Comparison of ENCODE assay signal across 11 cellular contexts in genomic region chr16:58614860-58615259, GRCh38.
"Had no signal": no experiment of that assay in that cellular context is flagged by ENCODE, and none has a peak within 500 bp of the region (broad histone marks: within the 10 kb centered on the region; RNA-seq: fewer than 3 reads in every experiment).

No MANE protein-coding gene starts in this region.

- H3K4me3 Mint-ChIP-seq: memory B cell had no signal

- ATAC-seq: left lung, pancreas had no signal

- H3K27ac ChIP-seq: dorsolateral prefrontal cortex, esophagus squamous epithelium, heart left ventricle, left lung, pancreas, stomach, thoracic aorta had no signal

- H3K4me3 ChIP-seq: dorsolateral prefrontal cortex, esophagus squamous epithelium, heart left ventricle, left lung, pancreas, stomach, thoracic aorta had no signal

- H3K27ac Mint-ChIP-seq: memory B cell had no signal

- H3K27me3 ChIP-seq: dorsolateral prefrontal cortex, esophagus squamous epithelium, heart left ventricle, left lung, pancreas, stomach had no signal

- H3K4me1 ChIP-seq: left lung had no signal

- H3K9me3 Mint-ChIP-seq: memory B cell had no signal

- H3K27me3 Mint-ChIP-seq: memory B cell had no signal

- DNase-seq: activated naive CD4-positive, alpha-beta T cell treated with anti-CD3 and anti-CD28 coated beads, Interleukin-2, amount 50 U/mL, for 16 hours; cerebellar nuclear complex; dorsolateral prefrontal cortex; esophagus squamous epithelium; heart left ventricle; left lung; pancreas; stimulated activated CD4-positive, alpha-beta T cell treated with anti-CD3 and anti-CD28 coated beads, Interleukin-4, amount 100 ng/mL, for 24 hours; stomach had no signal

- H3K9me3 ChIP-seq: esophagus squamous epithelium, heart left ventricle, left lung, pancreas, stomach, thoracic aorta had no signal
